In genomic region chr18:41237317-41237716, GRCh38 we compare ENCODE assay signal across 34 cellular contexts.
DNase-seq lines count a peak whose midpoint lies in the region; ATAC-seq, FAIRE-seq and TF ChIP-seq lines count a peak whose summit lies in the region.
"Had no signal": no experiment of that assay in that cellular context is flagged by ENCODE, and none has a peak within 500 bp of the region (broad histone marks: within the 10 kb centered on the region; RNA-seq: fewer than 3 reads in every experiment).

No MANE protein-coding gene starts in this region.

- no peak overlapping the region for H2BK120ac ChIP-seq in IMR-90 (ENCODE audit: low read depth, low read length)

- no peaks in the 10 kb centered on the region for H3K79me1 ChIP-seq in IMR-90 (ENCODE audit: low read depth in 1 of 2, low read length in 2 of 2)

- no peak overlapping the region for H3K23ac ChIP-seq in IMR-90 (ENCODE audit: low read depth, low read length)

- no peaks in the 10 kb centered on the region for H3K27me3 Mint-ChIP-seq in activated CD4-positive, alpha-beta T cell treated with anti-CD3 and anti-CD28 coated beads, Interleukin-2, amount 10 ng/mL, durations not matched to agents 24 days and 14 days
- H3K27me3 Mint-ChIP-seq: B cell; CD4-positive, alpha-beta memory T cell; CD4-positive, alpha-beta T cell; CD4-positive, CD25-positive, alpha-beta regulatory T cell; CD8-positive, alpha-beta memory T cell had no signal

- H4K5ac ChIP-seq in IMR-90 (ENCODE audit: low read depth, low read length), result no peak overlapping the region

- H3K4me3 ChIP-seq in HepG2 (replicated peaks in 1 of 3; ENCODE audit: insufficient read depth in 1 of 3, low read depth in 2 of 3, low read length in 3 of 3), result no peak overlapping the region
- H3K4me3 ChIP-seq in right lobe of liver, result no peak overlapping the region
- no peak overlapping the region for H3K4me3 ChIP-seq in IMR-90 (ENCODE audit: insufficient read depth, low read depth, low read length)
- no peak overlapping the region for H3K4me3 ChIP-seq in K562
- H3K4me3 ChIP-seq: A549; BLaER1; BLaER1 treated with 17β-estradiol and CSF1 and Interleukin-3, amounts not matched to agents 10 nM and 100 nM had no signal

- H4K20me1 ChIP-seq in HepG2 (ENCODE audit: insufficient read depth, low read length), result no peaks in the 10 kb centered on the region
- no peaks in the 10 kb centered on the region for H4K20me1 ChIP-seq in IMR-90 (ENCODE audit: insufficient read depth, low read length)
- H4K20me1 ChIP-seq in K562 (replicated peaks; ENCODE audit: control insufficient read depth, insufficient read depth, low read length), result no peaks in the 10 kb centered on the region
- H4K20me1 ChIP-seq: BLaER1; BLaER1 treated with 17β-estradiol and CSF1 and Interleukin-3, amounts not matched to agents 10 nM and 100 nM had no signal

- H3K4me1 ChIP-seq in HepG2 (ENCODE audit: insufficient read depth, low read length) (no peaks in the 10 kb centered on the region), right lobe of liver (no peaks in the 10 kb centered on the region), IMR-90 (ENCODE audit: control insufficient read depth, insufficient read depth, low read length) (no peaks in the 10 kb centered on the region), K562 (replicated peaks in 1 of 2; ENCODE audit: control insufficient read depth in 2 of 2, insufficient read depth in 2 of 2, low read length in 2 of 2) (no peaks in the 10 kb centered on the region)
- H3K4me1 ChIP-seq: A549; BE2C; BLaER1; BLaER1 treated with 17β-estradiol and CSF1 and Interleukin-3, amounts not matched to agents 10 nM and 100 nM; Caco-2 had no signal

- H4K91ac ChIP-seq in IMR-90 (ENCODE audit: insufficient read depth, low read depth, low read length), result no peak overlapping the region

- H3K79me2 ChIP-seq in HepG2 (ENCODE audit: insufficient read depth, low read length) (no peaks in the 10 kb centered on the region), K562 (ENCODE audit: control insufficient read depth, insufficient read depth, low read length) (no peaks in the 10 kb centered on the region)

- no peaks in the 10 kb centered on the region for H3K36me3 Mint-ChIP-seq in activated CD4-positive, alpha-beta T cell treated with anti-CD3 and anti-CD28 coated beads, Interleukin-2, amount 10 ng/mL, durations not matched to agents 24 days and 14 days (ENCODE audit: low read depth)
- H3K36me3 Mint-ChIP-seq: CD14-positive monocyte; CD4-positive, alpha-beta memory T cell; CD4-positive, CD25-positive, alpha-beta regulatory T cell; CD8-positive, alpha-beta memory T cell; CD8-positive, alpha-beta T cell had no signal

- no peak overlapping the region for H2AK9ac ChIP-seq in IMR-90 (replicated peaks; ENCODE audit: low read depth, low read length, poor library complexity)

- H2BK20ac ChIP-seq in IMR-90 (ENCODE audit: low read depth, low read length), result no peak overlapping the region

- H3K36me3 ChIP-seq in HepG2 (replicated peaks in 1 of 2; ENCODE audit: control insufficient read depth in 1 of 2, insufficient read depth in 2 of 2, low read length in 2 of 2) (no peaks in the 10 kb centered on the region), right lobe of liver (no peaks in the 10 kb centered on the region), IMR-90 (ENCODE audit: control insufficient read depth, insufficient read depth, low read length) (no peaks in the 10 kb centered on the region), K562 (ENCODE audit: control insufficient read depth, insufficient read depth, low read length) (no peaks in the 10 kb centered on the region)
- H3K36me3 ChIP-seq: BE2C; BLaER1; BLaER1 treated with 17β-estradiol and CSF1 and Interleukin-3, amounts not matched to agents 10 nM and 100 nM had no signal

- no peaks in the 10 kb centered on the region for H3K9me1 ChIP-seq in IMR-90 (ENCODE audit: insufficient read depth, low read length)
- H3K9me1 ChIP-seq in K562 (ENCODE audit: control insufficient read depth, insufficient read depth, low read length), result no peaks in the 10 kb centered on the region

- no peak overlapping the region for H3K9ac ChIP-seq in HepG2 (ENCODE audit: insufficient read depth, low read depth, low read length)
- H3K9ac ChIP-seq in IMR-90 (ENCODE audit: low read depth, low read length), result no peak overlapping the region
- H3K9ac ChIP-seq in K562 (ENCODE audit: insufficient read depth in 1 of 2, low read depth in 2 of 2, low read length in 2 of 2), result no peak overlapping the region
- H3K9ac ChIP-seq: BLaER1; BLaER1 treated with 17β-estradiol and CSF1 and Interleukin-3, amounts not matched to agents 10 nM and 100 nM had no signal

- TF ChIP-seq EP300 in HepG2 (IDR thresholded peaks at IDR 0.05; ENCODE audit: low read depth in 2 of 2, low read length in 2 of 2) (no peak), HepG2 (CRISPR knock-in tag; IDR thresholded peaks at IDR 0.05; ENCODE audit: borderline replicate concordance) (no peak), K562 (IDR thresholded peaks at IDR 0.05; ENCODE audit: low read length) (no peak)

- FAIRE-seq in HepG2 (lab: Jason Lieb, UNC) (no peak), K562 (lab: Jason Lieb, UNC) (no peak)
- FAIRE-seq: A204.1, A549 had no signal

- WGBS in HepG2 (ENCODE audit: low lambda C conversion rate), result 3% methylated on average over 1 of the region's 1 CpG
- 54% methylated on average over 1 of the region's 1 CpG for WGBS in right lobe of liver (ENCODE audit: insufficient coverage, low coverage, low lambda C conversion rate, missing lambda C conversion rate)
- WGBS in IMR-90 (ENCODE audit: extremely low coverage in 2 of 2, insufficient read length in 1 of 2), 2 experiments, result no CpG with 5 or more reads among the region's 1 CpG
- WGBS in K562 (ENCODE audit: insufficient coverage, low coverage, missing lambda C conversion rate), result 0% methylated on average over 1 of the region's 1 CpG

- TF ChIP-seq CTCF in HepG2 (CRISPR knock-in tag; IDR thresholded peaks at IDR 0.05) (no peak), right lobe of liver (IDR thresholded peaks at IDR 0.05) (no peak), IMR-90 (conservative IDR thresholded peaks at IDR 0.05; ENCODE audit: low read depth, low read length) (no peak), K562 (IDR thresholded peaks at IDR 0.05 in 2 of 3, conservative IDR thresholded peaks at IDR 0.05 in 1 of 3; ENCODE audit: insufficient read depth in 2 of 3, low read depth in 1 of 3, low read length in 3 of 3) (no peak)

- H3K4me1 Mint-ChIP-seq in activated CD4-positive, alpha-beta T cell treated with anti-CD3 and anti-CD28 coated beads, Interleukin-2, amount 10 ng/mL, durations not matched to agents 24 days and 14 days, result no peaks in the 10 kb centered on the region
- H3K4me1 Mint-ChIP-seq: B cell; CD14-positive monocyte; CD4-positive, alpha-beta memory T cell; CD4-positive, CD25-positive, alpha-beta regulatory T cell; CD8-positive, alpha-beta memory T cell had no signal

- ATAC-seq in HepG2, result no peak
- no peak for ATAC-seq in right lobe of liver
- no peak for ATAC-seq in IMR-90 (ENCODE audit: low read depth)
- ATAC-seq in K562, result no peak
- ATAC-seq: A549; CD8-positive, alpha-beta T cell had no signal

- H2AK5ac ChIP-seq in IMR-90 (ENCODE audit: low read depth, low read length), result no peak overlapping the region

- in situ Hi-C loops in HepG2 (cut with HindIII; ENCODE audit: extremely low pct_ligation_motif_present, low pct_unique_long_range_greater_than_20kb), result no loop called here
- in situ Hi-C loops in IMR-90 (cut with MboI; ENCODE audit: low sequenced_read_pairs), result no loop called here
- in situ Hi-C loops in K562 (cut with MboI), result no loop called here

- H2AFZ ChIP-seq in HepG2 (ENCODE audit: low read length) (no peak overlapping the region), IMR-90 (replicated peaks; ENCODE audit: low read length, poor library complexity) (no peak overlapping the region), K562 (ENCODE audit: low read depth, low read length) (no peak overlapping the region)

- H3K9me3 ChIP-seq in HepG2 (ENCODE audit: low read length) (no peaks in the 10 kb centered on the region), right lobe of liver (no peaks in the 10 kb centered on the region), IMR-90 (ENCODE audit: control insufficient read depth, insufficient read depth, low read length) (no peaks in the 10 kb centered on the region), K562 (replicated peaks; ENCODE audit: control insufficient read depth, insufficient read depth, low read depth, low read length) (0 out of 2 replicates have a peak, but pooled peaks cover 3% of the 10 kb centered on the region)
- H3K9me3 ChIP-seq: A549; BE2C; BLaER1; BLaER1 treated with 17β-estradiol and CSF1 and Interleukin-3, amounts not matched to agents 10 nM and 100 nM; Caco-2 had no signal

- H2BK5ac ChIP-seq in IMR-90 (ENCODE audit: low read depth, low read length, poor library complexity, severe bottlenecking), result no peak overlapping the region

- H3K4me2 ChIP-seq in HepG2 (ENCODE audit: low read depth, low read length), result no peak overlapping the region
- H3K4me2 ChIP-seq in IMR-90 (ENCODE audit: low read depth, low read length), result no peak overlapping the region
- H3K4me2 ChIP-seq in K562 (ENCODE audit: insufficient read depth, low read length), result no peak overlapping the region
- H3K4me2 ChIP-seq: A549; BLaER1; BLaER1 treated with 17β-estradiol and CSF1 and Interleukin-3, amounts not matched to agents 10 nM and 100 nM had no signal

- BruUV-seq in HepG2 (replicated peaks; lab: Mats Ljungman, UMichigan), result no TSS peak
- BruUV-seq in IMR-90 (replicated peaks; lab: Mats Ljungman, UMichigan), result no TSS peak
- BruUV-seq in K562 (replicated peaks; lab: Mats Ljungman, UMichigan), result no TSS peak

- H3K27me3 ChIP-seq in HepG2 (ENCODE audit: control insufficient read depth in 1 of 2, insufficient read depth in 2 of 2, low read length in 2 of 2), result no peaks in the 10 kb centered on the region
- no peaks in the 10 kb centered on the region for H3K27me3 ChIP-seq in right lobe of liver
- no peaks in the 10 kb centered on the region for H3K27me3 ChIP-seq in IMR-90 (ENCODE audit: control insufficient read depth, insufficient read depth, low read length)
- H3K27me3 ChIP-seq in K562 (ENCODE audit: control insufficient read depth in 2 of 2, insufficient read depth in 2 of 2, low read length in 2 of 2), result no peaks in the 10 kb centered on the region
- H3K27me3 ChIP-seq: BE2C; BLaER1; BLaER1 treated with 17β-estradiol and CSF1 and Interleukin-3, amounts not matched to agents 10 nM and 100 nM had no signal

- no peak overlapping the region for H3K27ac Mint-ChIP-seq in activated CD4-positive, alpha-beta T cell treated with anti-CD3 and anti-CD28 coated beads, Interleukin-2, amount 10 ng/mL, durations not matched to agents 24 days and 14 days
- H3K27ac Mint-ChIP-seq: B cell; CD14-positive monocyte; CD4-positive, alpha-beta memory T cell; CD4-positive, alpha-beta T cell; CD4-positive, CD25-positive, alpha-beta regulatory T cell; CD8-positive, alpha-beta memory T cell; CD8-positive, alpha-beta T cell had no signal

- POLR2A ChIA-PET in HepG2 (lab: Yijun Ruan, JAX), result no interaction called here
- POLR2A ChIA-PET in IMR-90 (lab: Charles Lee; ENCODE audit: unreplicated experiment), result no interaction called here
- POLR2A ChIA-PET in K562 (lab: Yijun Ruan, JAX), result no interaction called here

- no peak overlapping the region for H3K14ac ChIP-seq in IMR-90 (replicated peaks; ENCODE audit: low read depth, low read length)

- no peak for DNase-seq in HepG2 (ENCODE audit: low spot score)
- DNase-seq in right lobe of liver, result no peak
- DNase-seq in IMR-90, result no peak
- no peak for DNase-seq in K562 (ENCODE audit: extremely low read depth in 1 of 4, low spot score in 3 of 4)
- DNase-seq in activated CD4-positive, alpha-beta T cell treated with anti-CD3 and anti-CD28 coated beads, Interleukin-2, amount 10 ng/mL, durations not matched to agents 24 days and 14 days, result no peak
- no peak for DNase-seq in HCEC 1CT
- DNase-seq: 8988T; ACHN; AML-193; BE2C; C1 segment of cervical spinal cord; Caco-2; Calu3; CD4-positive, alpha-beta memory T cell; CD4-positive, alpha-beta T cell; CD4-positive, CD25-positive, alpha-beta regulatory T cell; CD8-positive, alpha-beta memory T cell; CD8-positive, alpha-beta T cell; COR-L47; DMS 273 treated with DMSO at 0.1 percent for 48 hours; DMS153; DMS53; DMS79; DMS79 treated with DMSO at 0.1 percent for 48 hours; DND-41; EL had no signal

- dilution Hi-C loops in IMR-90 (cut with HindIII; ENCODE audit: low sequenced_read_pairs, unreplicated experiment), result no loop called here

- H3K56ac ChIP-seq in IMR-90 (ENCODE audit: extremely low read depth, insufficient read depth, low read length), result no peak overlapping the region

- H3K4me3 Mint-ChIP-seq in activated CD4-positive, alpha-beta T cell treated with anti-CD3 and anti-CD28 coated beads, Interleukin-2, amount 10 ng/mL, durations not matched to agents 24 days and 14 days, result no peak overlapping the region
- H3K4me3 Mint-ChIP-seq: B cell; CD14-positive monocyte; CD4-positive, alpha-beta T cell; CD4-positive, CD25-positive, alpha-beta regulatory T cell; CD8-positive, alpha-beta memory T cell; CD8-positive, alpha-beta T cell had no signal

- H3K9me3 Mint-ChIP-seq in activated CD4-positive, alpha-beta T cell treated with anti-CD3 and anti-CD28 coated beads, Interleukin-2, amount 10 ng/mL, durations not matched to agents 24 days and 14 days, result no peaks in the 10 kb centered on the region

- CTCF ChIA-PET in HepG2 (lab: Yijun Ruan, JAX; ENCODE audit: low intra/inter-chr PET ratio, low total read pairs), result no interaction called here
- CTCF ChIA-PET in IMR-90 (lab: Yijun Ruan, JAX), result no interaction called here
- CTCF ChIA-PET in K562 (lab: Yijun Ruan, JAX; ENCODE audit: low intra/inter-chr PET ratio), result no interaction called here

- no peak overlapping the region for H3K18ac ChIP-seq in IMR-90 (ENCODE audit: low read depth, low read length)

- H3K4ac ChIP-seq in IMR-90 (ENCODE audit: low read depth, low read length), result no peak overlapping the region

- intact Hi-C loops in HepG2 (cut with micrococcal nuclease; ENCODE audit: unreplicated experiment) (no loop called here), right lobe of liver (cut with DNase I) (no loop called here), IMR-90 (cut with micrococcal nuclease) (loop anchor here (10.0 kb wide), 1 partner anchor 163 kb away; no protein-coding TSS in a partner anchor), K562 (cut with micrococcal nuclease) (no loop called here)
- intact Hi-C loops in activated CD4-positive, alpha-beta T cell treated with anti-CD3 and anti-CD28 coated beads, Interleukin-2, amount 10 ng/mL, durations not matched to agents 24 days and 14 days (cut with micrococcal nuclease), result no loop called here

- H3K27ac ChIP-seq in HepG2 (ENCODE audit: extremely low read length, insufficient read depth, low read length) (no peak overlapping the region), right lobe of liver (no peak overlapping the region), IMR-90 (ENCODE audit: insufficient read depth, low read length) (no peak overlapping the region), K562 (ENCODE audit: extremely low read depth, low read depth, low read length) (no peak overlapping the region)
- H3K27ac ChIP-seq: 22Rv1; A549; BLaER1; BLaER1 treated with 17β-estradiol and CSF1 and Interleukin-3, amounts not matched to agents 10 nM and 100 nM; C4-2B had no signal

- H2BK15ac ChIP-seq in IMR-90 (ENCODE audit: low read depth, low read length), result no peak overlapping the region

- TF ChIP-seq RAD21 in HepG2 (CRISPR knock-in tag; IDR thresholded peaks at IDR 0.05) (no peak), IMR-90 (IDR thresholded peaks at IDR 0.05; ENCODE audit: low read length) (no peak), K562 (CRISPR knock-in tag; conservative IDR thresholded peaks at IDR 0.05 in 1 of 2, IDR thresholded peaks at IDR 0.05 in 1 of 2) (no peak)

- TF ChIP-seq POLR2A in HepG2 (IDR thresholded peaks at IDR 0.05; ENCODE audit: insufficient read depth in 1 of 2, low read depth in 2 of 2, low read length in 2 of 2) (no peak), right lobe of liver (IDR thresholded peaks at IDR 0.05) (no peak), IMR-90 (IDR thresholded peaks at IDR 0.05; ENCODE audit: low read depth, low read length) (no peak), K562 (conservative IDR thresholded peaks at IDR 0.05) (no peak)

- H4K8ac ChIP-seq in IMR-90 (ENCODE audit: low read depth in 2 of 2, low read length in 2 of 2), result no peak overlapping the region

Comparison
In these comparisons a context has a peak if more than half of its experiments do, and no peak if none do; other contexts are left out.
1. Of the 241 proteins assayed by ChIP-seq in both HepG2 and K562: peak only in HepG2: MAFF and MAFK; only in K562: MAFG; in both: none; in neither: 238.